Comparison of ENCODE assay signal across 1 cellular context in genomic region chr22:43378011-43378704, GRCh38.
TF ChIP-seq lines count a peak whose summit lies in the region.

No MANE protein-coding gene starts in this region.

TF ChIP-seq in HepG2, 621 proteins besides CTCF, POLR2A, EP300 and RAD21 (continued from another document and continues in another):
- no peak for TF ChIP-seq DRAP1 (CRISPR knock-in tag; IDR thresholded peaks at IDR 0.05)
- TF ChIP-seq ZBTB25 (CRISPR knock-in tag; IDR thresholded peaks at IDR 0.05), result no peak
- no peak for TF ChIP-seq KLF12 (CRISPR knock-in tag; IDR thresholded peaks at IDR 0.05; ENCODE audit: borderline replicate concordance)
- peak; percentile 44; the same call in 1 of the 2 replicates for TF ChIP-seq ATF7-NPFF (CRISPR knock-in tag; IDR thresholded peaks at IDR 0.05; ENCODE audit: low read depth)
- TF ChIP-seq ZNF512 (CRISPR knock-in tag; IDR thresholded peaks at IDR 0.05), result no peak
- TF ChIP-seq NFE2L1 (CRISPR knock-in tag; IDR thresholded peaks at IDR 0.05; ENCODE audit: borderline replicate concordance), result no peak
- TF ChIP-seq RBFOX2 (IDR thresholded peaks at IDR 0.05; ENCODE audit: low read depth, low read length), result no peak
- TF ChIP-seq ZNF234 (CRISPR knock-in tag; conservative IDR thresholded peaks at IDR 0.05), result no peak
- TF ChIP-seq ZBTB37 (CRISPR knock-in tag; IDR thresholded peaks at IDR 0.05), result no peak
- TF ChIP-seq RBAK (CRISPR knock-in tag; IDR thresholded peaks at IDR 0.05), result no peak
- TF ChIP-seq SSRP1 (CRISPR knock-in tag; IDR thresholded peaks at IDR 0.05), result no peak
- no peak for TF ChIP-seq ZNF780A (CRISPR knock-in tag; IDR thresholded peaks at IDR 0.05)
- TF ChIP-seq ZNF768 (CRISPR knock-in tag; IDR thresholded peaks at IDR 0.05), result no peak
- 0 out of 2 replicates have a peak, but pooled peaks have one; percentile 35 for TF ChIP-seq MED1 (CRISPR knock-in tag; IDR thresholded peaks at IDR 0.05)
- TF ChIP-seq GMEB1 (CRISPR knock-in tag; IDR thresholded peaks at IDR 0.05; ENCODE audit: borderline replicate concordance), result no peak
- TF ChIP-seq HNF1A (IDR thresholded peaks at IDR 0.05; ENCODE audit: low read depth), result no peak
- TF ChIP-seq HNF1A (CRISPR knock-in tag; IDR thresholded peaks at IDR 0.05; ENCODE audit: borderline replicate concordance), result peak; percentile 40; the same call in 1 of the 2 replicates
- TF ChIP-seq ZNF282 (IDR thresholded peaks at IDR 0.05; ENCODE audit: partially characterized antibody), result no peak
- TF ChIP-seq ZNF33A (CRISPR knock-in tag; IDR thresholded peaks at IDR 0.05; ENCODE audit: borderline replicate concordance), result no peak
- no peak for TF ChIP-seq KDM1A (CRISPR knock-in tag; IDR thresholded peaks at IDR 0.05)
- TF ChIP-seq ZNF331 (CRISPR knock-in tag; IDR thresholded peaks at IDR 0.05), result no peak
- no peak for TF ChIP-seq JARID2 (CRISPR knock-in tag; IDR thresholded peaks at IDR 0.05; ENCODE audit: insufficient replicate concordance)
- TF ChIP-seq KLF13 (CRISPR knock-in tag; IDR thresholded peaks at IDR 0.05), result no peak
- TF ChIP-seq ZNF878 (CRISPR knock-in tag; IDR thresholded peaks at IDR 0.05), result no peak
- TF ChIP-seq MLLT10 (CRISPR knock-in tag; IDR thresholded peaks at IDR 0.05), result no peak
- no peak for TF ChIP-seq TBX3 (IDR thresholded peaks at IDR 0.05; ENCODE audit: borderline replicate concordance)
- TF ChIP-seq SAFB2 (CRISPR knock-in tag; IDR thresholded peaks at IDR 0.05; ENCODE audit: borderline replicate concordance, low read depth), result no peak
- no peak for TF ChIP-seq ZXDC (CRISPR knock-in tag; IDR thresholded peaks at IDR 0.05)
- no peak for TF ChIP-seq SNAI1 (CRISPR knock-in tag; IDR thresholded peaks at IDR 0.05; ENCODE audit: borderline replicate concordance)
- TF ChIP-seq SMYD3 (CRISPR knock-in tag; IDR thresholded peaks at IDR 0.05), result no peak
- TF ChIP-seq MXD1 (CRISPR knock-in tag; IDR thresholded peaks at IDR 0.05), result no peak
- TF ChIP-seq SNAPC5 (CRISPR knock-in tag; IDR thresholded peaks at IDR 0.05; ENCODE audit: borderline replicate concordance), result no peak
- TF ChIP-seq ZBED4 (CRISPR knock-in tag; IDR thresholded peaks at IDR 0.05; ENCODE audit: borderline replicate concordance), result no peak
- peak; percentile 50 for TF ChIP-seq KAT8 (CRISPR knock-in tag; IDR thresholded peaks at IDR 0.05)
- no peak for TF ChIP-seq ZNF124 (CRISPR knock-in tag; IDR thresholded peaks at IDR 0.05)
- 0 out of 2 replicates have a peak, but pooled peaks have one; percentile 24 for TF ChIP-seq MEIS1 (CRISPR knock-in tag; IDR thresholded peaks at IDR 0.05; ENCODE audit: borderline replicate concordance)
- TF ChIP-seq SP4 (CRISPR knock-in tag; IDR thresholded peaks at IDR 0.05), result peak; percentile 26; the same call in 1 of the 2 replicates
- TF ChIP-seq FOXM1 (CRISPR knock-in tag; IDR thresholded peaks at IDR 0.05), result no peak
- peak; percentile 81 for TF ChIP-seq GATAD2A (CRISPR knock-in tag; IDR thresholded peaks at IDR 0.05)
- TF ChIP-seq ZNF501 (CRISPR knock-in tag; IDR thresholded peaks at IDR 0.05), result no peak
- TF ChIP-seq ZNF839 (CRISPR knock-in tag; IDR thresholded peaks at IDR 0.05; ENCODE audit: borderline replicate concordance), result no peak
- no peak for TF ChIP-seq HOXD1 (CRISPR knock-in tag; IDR thresholded peaks at IDR 0.05)
- no peak for TF ChIP-seq ZNF160 (CRISPR knock-in tag; IDR thresholded peaks at IDR 0.05)
- no peak for TF ChIP-seq SMAD9 (CRISPR knock-in tag; IDR thresholded peaks at IDR 0.05)
- no peak; the same call in 1 of the 2 replicates for TF ChIP-seq ZSCAN31 (CRISPR knock-in tag; IDR thresholded peaks at IDR 0.05; ENCODE audit: low read depth)
- no peak for TF ChIP-seq PCBP2 (optimal IDR thresholded peaks at IDR 0.05; ENCODE audit: low read depth, low read length, poor library complexity, severe bottlenecking)
- TF ChIP-seq KLF11 (CRISPR knock-in tag; IDR thresholded peaks at IDR 0.05), result no peak
- no peak for TF ChIP-seq HIC2 (CRISPR knock-in tag; IDR thresholded peaks at IDR 0.05; ENCODE audit: low read depth)
